1 cellular context compared by ENCODE assay signal in the genomic region with DNA sequence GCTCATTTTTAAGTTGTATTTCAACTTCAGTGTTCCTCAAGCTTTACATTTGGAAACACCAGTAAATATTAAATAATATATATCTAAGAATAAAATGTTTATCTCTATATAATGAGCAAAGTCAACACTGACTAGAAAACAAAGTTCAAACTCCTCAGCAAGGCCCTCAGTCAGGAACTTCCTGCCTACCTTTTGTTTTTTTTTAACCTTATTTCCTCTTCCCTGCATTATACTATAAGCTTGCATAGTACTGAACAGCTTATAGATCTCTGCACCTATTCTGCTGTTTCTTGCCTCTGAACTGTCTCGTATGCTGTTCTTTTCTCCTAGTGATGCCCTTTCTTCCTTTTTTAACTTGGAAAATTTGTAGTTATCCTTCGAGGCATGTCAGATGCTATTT.
A peak's percentile ranks its signal among the peaks of the same experiment; 100 is the strongest.
TF ChIP-seq lines count a peak whose summit lies in the region.

No MANE protein-coding gene starts in this region.

TF ChIP-seq in HepG2, 621 proteins besides CTCF, POLR2A, EP300 and RAD21:
- TF ChIP-seq ZNF350 (CRISPR knock-in tag; IDR thresholded peaks at IDR 0.05; ENCODE audit: borderline replicate concordance, low read depth) (no peak), GABPA (IDR thresholded peaks at IDR 0.05; ENCODE audit: low read depth, low read length) (no peak), GABPA (CRISPR knock-in tag; IDR thresholded peaks at IDR 0.05; ENCODE audit: low read depth) (peak; percentile 21; the same call in 1 of the 2 replicates)
